1 cellular context compared by ENCODE assay signal in genomic region chr16:57802635-57803412, GRCh38.
TF ChIP-seq lines count a peak whose summit lies in the region.

No MANE protein-coding gene starts in this region.

TF ChIP-seq in HCT116, 20 proteins besides CTCF, POLR2A, EP300 and RAD21 (continued from another document):
- TF ChIP-seq REST (IDR thresholded peaks at IDR 0.05; ENCODE audit: low read depth) (no peak), MAX (IDR thresholded peaks at IDR 0.05) (peak; percentile 69)
